Comparison of ENCODE assay signal across 26 cellular contexts in genomic region chr18:12599966-12600365, GRCh38. TPM values are rescaled to one million over a fixed set of nuclear protein-coding genes. Genes with fewer than 3 reads are reported as not detected.
DNase-seq lines count a peak whose midpoint lies in the region; ATAC-seq and TF ChIP-seq lines count a peak whose summit lies in the region.
"Had no signal": no experiment of that assay in that cellular context is flagged by ENCODE, and none has a peak within 500 bp of the region (broad histone marks: within the 10 kb centered on the region; RNA-seq: fewer than 3 reads in every experiment).

No MANE protein-coding gene starts in this region.

- no peak for TF ChIP-seq CTCF in PC-9 (conservative IDR thresholded peaks at IDR 0.05)
- TF ChIP-seq CTCF in stomach (IDR thresholded peaks at IDR 0.05), result no peak

- no peaks in the 10 kb centered on the region for H3K9me2 ChIP-seq in GM23248 (ENCODE audit: insufficient read depth)
- H3K9me2 ChIP-seq in PC-9 (ENCODE audit: insufficient read depth), result no peaks in the 10 kb centered on the region
- H3K9me2 ChIP-seq: SK-N-SH had no signal

- in situ Hi-C loops in GM23248 (cut with MboI), result loop anchor here (10.0 kb wide), 1 partner anchor 65 kb away; no protein-coding TSS in a partner anchor

- H3K4me1 ChIP-seq in GM23248 (ENCODE audit: insufficient read depth), result peaks cover 47% of the 10 kb centered on the region
- peaks cover 54% of the 10 kb centered on the region for H3K4me1 ChIP-seq in PC-9 (replicated peaks; ENCODE audit: insufficient read depth)
- H3K4me1 ChIP-seq in stomach, result peaks cover 0 to 23% (median 13%) of the 10 kb centered on the region in 4 donors

- H3K27me3 ChIP-seq in GM23248 (replicated peaks; ENCODE audit: insufficient read depth) (no peaks in the 10 kb centered on the region), PC-9 (ENCODE audit: insufficient read depth, low read depth) (no peaks in the 10 kb centered on the region), stomach (no peaks in the 10 kb centered on the region)
- H3K27me3 ChIP-seq: right atrium auricular region, vagina had no signal

- POLR2A ChIA-PET in PC-9 (lab: Charles Lee; ENCODE audit: unreplicated experiment), result no interaction called here

- H3K9ac ChIP-seq in GM23248, result no peak overlapping the region
- H3K9ac ChIP-seq: parathyroid adenoma, SK-N-SH had no signal

- H3K36me3 ChIP-seq in GM23248 (ENCODE audit: low read depth) (no peaks in the 10 kb centered on the region), PC-9 (ENCODE audit: low read depth) (no peaks in the 10 kb centered on the region), stomach (no peaks in the 10 kb centered on the region)
- H3K36me3 ChIP-seq: right atrium auricular region, vagina had no signal

- H3K4me3 ChIP-seq in GM23248, result no peak overlapping the region
- no peak overlapping the region for H3K4me3 ChIP-seq in PC-9
- H3K4me3 ChIP-seq in stomach, result no peak overlapping the region
- H3K4me3 ChIP-seq: right atrium auricular region, vagina had no signal

- CTCF ChIA-PET in PC-9 (lab: Charles Lee), result interaction anchor here (0.6 to 0.7 kb wide), 3 partner anchors 43 to 692 kb away, joined by 3 to 8 read pairs (median 4); partner anchors contain the start of gene MPPE1

- peaks cover 39% of the 10 kb centered on the region for H3F3A ChIP-seq in GM23248 (ENCODE audit: insufficient read depth)
- peaks cover 35% of the 10 kb centered on the region for H3F3A ChIP-seq in PC-9 (ENCODE audit: insufficient read depth, low read depth)

- H3K9me3 ChIP-seq in GM23248 (ENCODE audit: low read depth) (no peaks in the 10 kb centered on the region), PC-9 (ENCODE audit: insufficient read depth, low read depth) (no peaks in the 10 kb centered on the region; the same call in 1 of the 2 replicates), stomach (no peaks in the 10 kb centered on the region)
- H3K9me3 ChIP-seq: right atrium auricular region, SK-N-SH, vagina had no signal

- H4K20me1 ChIP-seq in GM23248 (ENCODE audit: insufficient read depth), result no peaks in the 10 kb centered on the region
- no peaks in the 10 kb centered on the region for H4K20me1 ChIP-seq in PC-9 (ENCODE audit: insufficient read depth)

- no TSS peak for BruUV-seq in PC-9 (replicated peaks; lab: Mats Ljungman, UMichigan)

- H2AFZ ChIP-seq in GM23248 (no peak overlapping the region), PC-9 (no peak overlapping the region)
- H2AFZ ChIP-seq: parathyroid adenoma had no signal

- no peak for ATAC-seq in HG02623 (IDR thresholded peaks at IDR 0.05; ENCODE audit: unreplicated experiment)

- DNase-seq in A172 (ENCODE audit: low spot score) (peak; percentile 23), GM23248 (no peak), PC-9 (no peak), epithelial cell of prostate (ENCODE audit: low read depth, low spot score) (no peak), stomach (no peak), NCI-H2227 treated with DMSO at 0.1 percent for 48 hours (lab: John Stamatoyannopoulos, UW) (no peak), glomerular visceral epithelial cell (ENCODE audit: extremely low spot score) (no peak)
- DNase-seq: activated CD4-positive, alpha-beta memory T cell treated with anti-CD3 and anti-CD28 coated beads for 36 hours; activated CD4-positive, CD25-positive, alpha-beta regulatory T cell treated with anti-CD3 and anti-CD28 coated beads, Interleukin-2, amount 50 U/mL, for 72 hours; activated CD8-positive, alpha-beta memory T cell treated with anti-CD3 and anti-CD28 coated beads, Interleukin-2, amount 50 U/mL, for 4 hours; activated naive CD4-positive, alpha-beta T cell treated with anti-CD3 and anti-CD28 coated beads, Interleukin-2, amount 10 ng/mL, durations not matched to agents 7 days and 5 days; AML-193; CD4-positive, alpha-beta memory T cell; cerebellar nuclear complex; hypothalamus; NCI-H1105; NCI-H187 treated with DMSO at 0.1 percent for 48 hours; NCI-H2171; SK-N-SH; stimulated activated CD4-positive, alpha-beta T cell treated with anti-CD3 and anti-CD28 coated beads, Interleukin-2, amount 100 ng/mL, for 24 hours; stimulated activated naive CD8-positive, alpha-beta T cell treated with anti-CD3 and anti-CD28 coated beads, Interleukin-15, amount 100 ng/mL, for 72 hours; T-helper 2 cell had no signal

- intact Hi-C loops in PC-9 (cut with micrococcal nuclease; ENCODE audit: unreplicated experiment) (loop anchor here (2.0 to 5.0 kb wide), 2 partner anchors 57 to 203 kb away; no protein-coding TSS in a partner anchor), stomach (cut with DNase I; ENCODE audit: low total_unique reads) (no loop called here)

- H3K27ac ChIP-seq in GM23248 (no peak overlapping the region), PC-9 (peak overlapping the region; percentile 90), epithelial cell of prostate (peak overlapping the region; percentile 73), stomach (no peak overlapping the region)
- H3K27ac ChIP-seq: parathyroid adenoma, vagina had no signal

- H3K4me2 ChIP-seq in GM23248 (ENCODE audit: unreplicated experiment) (peak overlapping the region; percentile 77), PC-9 (peak overlapping the region; percentile 69; the same call in 1 of the 2 replicates)
- H3K4me2 ChIP-seq: SK-N-SH had no signal

- no peak for TF ChIP-seq EP300 in stomach (IDR thresholded peaks at IDR 0.05)

- peaks cover 75% of the 10 kb centered on the region for H3K79me2 ChIP-seq in GM23248 (ENCODE audit: insufficient read depth)
- no peaks in the 10 kb centered on the region for H3K79me2 ChIP-seq in PC-9 (ENCODE audit: low read depth)

- no peak for TF ChIP-seq POLR2A in stomach (IDR thresholded peaks at IDR 0.05)

- 57 to 67% methylated on average over 3 of the region's 3 CpGs for WGBS in GM23248 (ENCODE audit: low coverage in 1 of 2, low lambda C conversion rate in 2 of 2, missing lambda C conversion rate in 2 of 2), 2 experiments
- 59 to 69% (median 64%) methylated on average over 3 of the region's 3 CpGs for WGBS in stomach, 5 donors

RNA-seq across cellular contexts. Expression of gene SPIRE1, which starts 57.9 kb away (rescaled TPM):
- 30.4 and 33.9 TPM in 2 replicates for total RNA-seq in A172 (2014; rRNA removed; shearing (Covaris generic))
- total RNA-seq in GM23248 (2014; rRNA removed; shearing (Covaris generic)), result 28.6 and 29.1 TPM in 2 replicates
- polyA plus RNA-seq in GM23248 (2016; fragmentation: Nextera tagmentation; extraction: Ambion mirVana), result 10.7 and 12.8 TPM in 2 replicates
- total RNA-seq in PC-9 (2021), result 26.1 and 36.4 TPM in 2 replicates
- total RNA-seq in stomach, result 10 to 100 TPM in 3 of 5 donors, 1 to 10 TPM in 2; 4.1 to 24.4 (median 23.7) TPM
- polyA plus RNA-seq in stomach, result 1 to 10 TPM; 3.1 to 9.9 (median 6.9) TPM

Comparison
In these comparisons a context has a peak if more than half of its experiments do, and no peak if none do; other contexts are left out.
1. H3K27ac ChIP-seq: peak in PC-9 (single experiment) and epithelial cell of prostate (single experiment); none in GM23248 (single experiment) and stomach (0 of 5).